ENCODE assay signal across 35 cellular contexts in the genomic region with DNA sequence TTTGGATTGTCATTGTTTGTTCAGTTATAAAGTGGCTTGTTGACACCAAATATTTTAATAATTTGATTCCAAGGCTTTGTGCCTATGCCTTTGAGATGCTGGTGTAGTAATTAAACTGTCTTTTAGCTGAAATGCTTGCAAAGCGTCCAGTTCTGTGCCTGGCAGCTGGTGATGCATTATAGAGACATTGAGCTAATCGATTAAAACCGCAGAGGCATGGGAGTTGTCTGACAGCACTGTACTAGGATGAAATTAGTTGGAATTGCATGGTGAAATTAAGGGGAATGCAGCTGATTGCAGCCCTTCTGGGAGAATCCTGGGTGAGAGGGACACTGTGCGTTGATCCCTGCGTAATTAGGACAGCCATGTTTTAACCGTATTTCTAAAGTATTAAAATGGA.
"Had no signal": no experiment of that assay in that cellular context is flagged by ENCODE, and none has a peak within 500 bp of the region (broad histone marks: within the 10 kb centered on the region; RNA-seq: fewer than 3 reads in every experiment).

No MANE protein-coding gene starts in this region.

- H3K4me3 Mint-ChIP-seq: activated CD4-positive, alpha-beta memory T cell treated with anti-CD3 and anti-CD28 coated beads for 36 hours; activated CD4-positive, alpha-beta T cell treated with anti-CD3 and anti-CD28 coated beads, Interleukin-2, amount 10 ng/mL, durations not matched to agents 24 days and 14 days; activated naive CD4-positive, alpha-beta T cell treated with anti-CD3 and anti-CD28 coated beads for 36 hours; activated naive CD8-positive, alpha-beta T cell treated with anti-CD3 and anti-CD28 coated beads for 36 hours; activated T-helper 1 cell treated with anti-CD3 and anti-CD28 coated beads, Interleukin-12 subunit alpha, Interleukin-12 subunit beta, Interleukin-2, Interleukin-4 antibody, amounts not matched to agents 30 ng/mL and 10 ng/mL and 1 ng/mL, durations not matched to agents 14 hours and 24 hours and 36 hours; central memory CD8-positive, alpha-beta T cell; mesothelial cell of epicardium; naive thymus-derived CD4-positive, alpha-beta T cell; stimulated activated naive CD8-positive, alpha-beta T cell treated with anti-CD3 and anti-CD28 coated beads, Interleukin-15, amount 100 ng/mL, for 72 hours; T-helper 1 cell treated with Interleukin-12 subunit alpha and Interleukin-12 subunit beta and Interleukin-4 antibody, amounts not matched to agents 30 μg/mL and 1 μg/mL, for 36 hours; type B pancreatic cell had no signal

- DNase-seq: activated CD4-positive, alpha-beta memory T cell treated with anti-CD3 and anti-CD28 coated beads for 36 hours; activated CD4-positive, alpha-beta T cell treated with anti-CD3 and anti-CD28 coated beads, Interleukin-2, amount 10 ng/mL, durations not matched to agents 24 days and 14 days; activated CD4-positive, CD25-positive, alpha-beta regulatory T cell treated with anti-CD3 and anti-CD28 coated beads, Interleukin-2, amount 50 U/mL, for 72 hours; activated CD8-positive, alpha-beta memory T cell treated with anti-CD3 and anti-CD28 coated beads, Interleukin-2, amount 50 U/mL, for 4 hours; activated effector memory CD4-positive, alpha-beta T cell treated with anti-CD3 and anti-CD28 coated beads, Interleukin-2, amount 50 U/mL, for 16 hours; activated naive CD4-positive, alpha-beta T cell treated with anti-CD3 and anti-CD28 coated beads for 36 hours; activated naive CD8-positive, alpha-beta T cell treated with anti-CD3 and anti-CD28 coated beads for 36 hours; activated T-cell treated with anti-CD3 and anti-CD28 coated beads, Interleukin-2, amount 50 U/mL, for 1 hour; dermis blood vessel endothelial cell; effector CD4-positive, alpha-beta T cell; esophagus squamous epithelium; gastrocnemius medialis; glutamatergic neuron; mammary epithelial cell; naive thymus-derived CD4-positive, alpha-beta T cell; pancreas; psoas muscle; right cardiac atrium; stimulated activated CD4-positive, alpha-beta T cell treated with anti-CD3 and anti-CD28 coated beads, Interleukin-12 subunit alpha, Interleukin-12 subunit beta, amount 100 ng/mL, for 4 hours; stimulated activated CD4-positive, alpha-beta T cell treated with anti-CD3 and anti-CD28 coated beads, Interleukin-4, amount 100 ng/mL, for 1 hour; stimulated activated naive CD8-positive, alpha-beta T cell treated with anti-CD3 and anti-CD28 coated beads, Interleukin-15, amount 100 ng/mL, for 72 hours; substantia nigra; SW 1271; T1000; uterus had no signal

- H3K27ac Mint-ChIP-seq: activated CD4-positive, alpha-beta memory T cell treated with anti-CD3 and anti-CD28 coated beads for 36 hours; activated CD4-positive, alpha-beta T cell treated with anti-CD3 and anti-CD28 coated beads, Interleukin-2, amount 10 ng/mL, durations not matched to agents 24 days and 14 days; activated naive CD4-positive, alpha-beta T cell treated with anti-CD3 and anti-CD28 coated beads for 36 hours; activated naive CD8-positive, alpha-beta T cell treated with anti-CD3 and anti-CD28 coated beads for 36 hours; activated T-helper 1 cell treated with anti-CD3 and anti-CD28 coated beads, Interleukin-12 subunit alpha, Interleukin-12 subunit beta, Interleukin-2, Interleukin-4 antibody, amounts not matched to agents 30 ng/mL and 10 ng/mL and 1 ng/mL, durations not matched to agents 14 hours and 24 hours and 36 hours; mesothelial cell of epicardium; naive thymus-derived CD4-positive, alpha-beta T cell; stimulated activated naive CD8-positive, alpha-beta T cell treated with anti-CD3 and anti-CD28 coated beads, Interleukin-15, amount 100 ng/mL, for 72 hours; T-helper 1 cell treated with Interleukin-12 subunit alpha and Interleukin-12 subunit beta and Interleukin-4 antibody, amounts not matched to agents 30 μg/mL and 1 μg/mL, for 36 hours; type B pancreatic cell had no signal

- H3K27me3 Mint-ChIP-seq: activated CD4-positive, alpha-beta memory T cell treated with anti-CD3 and anti-CD28 coated beads for 36 hours; activated CD4-positive, alpha-beta T cell treated with anti-CD3 and anti-CD28 coated beads, Interleukin-2, amount 10 ng/mL, durations not matched to agents 24 days and 14 days; activated naive CD8-positive, alpha-beta T cell treated with anti-CD3 and anti-CD28 coated beads for 36 hours; central memory CD8-positive, alpha-beta T cell; stimulated activated naive CD8-positive, alpha-beta T cell treated with anti-CD3 and anti-CD28 coated beads, Interleukin-15, amount 100 ng/mL, for 72 hours had no signal

- H3K36me3 ChIP-seq: ascending aorta, esophagus squamous epithelium, gastrocnemius medialis, pancreas, uterus had no signal

- H3K27me3 ChIP-seq: ascending aorta, esophagus squamous epithelium, gastrocnemius medialis, pancreas, uterus had no signal

- H3K4me1 ChIP-seq: ascending aorta, esophagus squamous epithelium, gastrocnemius medialis, uterus had no signal

- H3K9me3 ChIP-seq: ascending aorta, esophagus squamous epithelium, gastrocnemius medialis, pancreas, psoas muscle, uterus had no signal

- ATAC-seq: gastrocnemius medialis; naive thymus-derived CD4-positive, alpha-beta T cell; pancreas; psoas muscle; right cardiac atrium; stimulated activated naive CD8-positive, alpha-beta T cell treated with anti-CD3 and anti-CD28 coated beads, Interleukin-15, amount 100 ng/mL, for 72 hours had no signal

- H3K36me3 Mint-ChIP-seq: activated CD4-positive, alpha-beta memory T cell treated with anti-CD3 and anti-CD28 coated beads for 36 hours; activated naive CD8-positive, alpha-beta T cell treated with anti-CD3 and anti-CD28 coated beads for 36 hours; mesothelial cell of epicardium; naive thymus-derived CD4-positive, alpha-beta T cell; type B pancreatic cell had no signal

- H3K27ac ChIP-seq: ascending aorta, epithelial cell of prostate, esophagus squamous epithelium, gastrocnemius medialis, pancreas, psoas muscle, skin epidermis, uterus had no signal

- H3K4me3 ChIP-seq: ascending aorta, gastrocnemius medialis, pancreas, psoas muscle, skin epidermis, uterus had no signal

- H3K4me1 Mint-ChIP-seq: activated CD4-positive, alpha-beta T cell treated with anti-CD3 and anti-CD28 coated beads, Interleukin-2, amount 10 ng/mL, durations not matched to agents 24 days and 14 days; activated naive CD8-positive, alpha-beta T cell treated with anti-CD3 and anti-CD28 coated beads for 36 hours; central memory CD8-positive, alpha-beta T cell; mesothelial cell of epicardium; naive thymus-derived CD4-positive, alpha-beta T cell; stimulated activated naive CD8-positive, alpha-beta T cell treated with anti-CD3 and anti-CD28 coated beads, Interleukin-15, amount 100 ng/mL, for 72 hours had no signal

- FAIRE-seq: bronchial epithelial cell, islet of Langerhans, pancreas had no signal
